Comparison of ENCODE assay signal across 1 cellular context in genomic region chr5:113513384-113514262, GRCh38.
TF ChIP-seq lines count a peak whose summit lies in the region.

Gene YTHDC2, plus strand, starts transcription at chr5:113513694. Its CDS starts 202 bp downstream, at chr5:113513896.

TF ChIP-seq in SK-N-SH, 30 proteins besides CTCF, POLR2A, EP300 and RAD21 (continued from another document):
- TF ChIP-seq GABPA (IDR thresholded peaks at IDR 0.05; ENCODE audit: low read depth) (no peak), SIN3A (IDR thresholded peaks at IDR 0.05; ENCODE audit: borderline replicate concordance, low read depth, low read length) (0 out of 2 replicates have a peak, but pooled peaks have one; percentile 30), FOXJ3 (CRISPR knock-in tag; IDR thresholded peaks at IDR 0.05) (no peak), MAX (IDR thresholded peaks at IDR 0.05; ENCODE audit: low read depth) (peak; percentile 68; the same call in 1 of the 2 replicates), MXI1 (IDR thresholded peaks at IDR 0.05; ENCODE audit: low read depth, low read length) (peak; percentile 54), USF1 (IDR thresholded peaks at IDR 0.05; ENCODE audit: borderline replicate concordance, low read depth) (0 out of 2 replicates have a peak, but pooled peaks have one; percentile 23), REST (IDR thresholded peaks at IDR 0.05; ENCODE audit: low read depth, low read length) (no peak), FOXM1 (IDR thresholded peaks at IDR 0.05; ENCODE audit: low read depth) (no peak), SMC3 (IDR thresholded peaks at IDR 0.05; ENCODE audit: low read depth, low read length) (peak; percentile 46), ZBTB33 (IDR thresholded peaks at IDR 0.05; ENCODE audit: borderline replicate concordance, low read depth) (no peak), PBX3 (IDR thresholded peaks at IDR 0.05) (peak; percentile 16; the same call in 1 of the 2 replicates), TEAD4 (IDR thresholded peaks at IDR 0.05; ENCODE audit: borderline replicate concordance, insufficient read depth) (no peak), CHD2 (IDR thresholded peaks at IDR 0.05; ENCODE audit: low read length, partially characterized antibody) (peak; percentile 37), NFIC (IDR thresholded peaks at IDR 0.05; ENCODE audit: borderline replicate concordance) (peak; percentile 9; the same call in 1 of the 2 replicates), RFX5 (IDR thresholded peaks at IDR 0.05; ENCODE audit: low read length) (0 out of 2 replicates have a peak, but pooled peaks have one; percentile 24)
TF ChIP-seq in SK-N-SH: peak in this region for 13.
